In the genomic region with DNA sequence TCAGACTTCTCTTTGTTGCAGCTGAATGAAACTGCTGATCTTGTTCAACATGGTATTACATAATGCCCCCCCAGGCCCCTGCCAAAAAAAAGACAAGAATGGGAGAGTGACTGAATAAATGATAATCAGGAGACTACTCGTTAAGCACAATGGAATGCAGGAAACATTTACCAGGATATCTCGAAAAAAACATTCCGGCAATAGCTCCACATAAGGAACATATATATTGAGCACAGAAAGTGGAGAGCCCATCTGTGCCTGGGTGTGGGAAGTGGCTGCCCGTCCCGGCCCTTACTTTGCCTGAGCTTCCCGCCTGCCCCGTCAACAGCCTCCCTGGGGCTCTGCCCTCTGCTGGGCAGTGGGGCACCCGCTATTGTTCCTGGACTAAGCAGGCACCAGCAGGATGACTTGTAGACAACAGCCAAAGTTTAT, we compare ENCODE assay signal across 1 cellular context.
A peak's percentile ranks its signal among the peaks of the same experiment; 100 is the strongest.
TF ChIP-seq lines count a peak whose summit lies in the region.

No MANE protein-coding gene starts in this region.

TF ChIP-seq in K562, 482 proteins besides CTCF, POLR2A, EP300 and RAD21 (continued from another document):
- TF ChIP-seq, protein P1, sequence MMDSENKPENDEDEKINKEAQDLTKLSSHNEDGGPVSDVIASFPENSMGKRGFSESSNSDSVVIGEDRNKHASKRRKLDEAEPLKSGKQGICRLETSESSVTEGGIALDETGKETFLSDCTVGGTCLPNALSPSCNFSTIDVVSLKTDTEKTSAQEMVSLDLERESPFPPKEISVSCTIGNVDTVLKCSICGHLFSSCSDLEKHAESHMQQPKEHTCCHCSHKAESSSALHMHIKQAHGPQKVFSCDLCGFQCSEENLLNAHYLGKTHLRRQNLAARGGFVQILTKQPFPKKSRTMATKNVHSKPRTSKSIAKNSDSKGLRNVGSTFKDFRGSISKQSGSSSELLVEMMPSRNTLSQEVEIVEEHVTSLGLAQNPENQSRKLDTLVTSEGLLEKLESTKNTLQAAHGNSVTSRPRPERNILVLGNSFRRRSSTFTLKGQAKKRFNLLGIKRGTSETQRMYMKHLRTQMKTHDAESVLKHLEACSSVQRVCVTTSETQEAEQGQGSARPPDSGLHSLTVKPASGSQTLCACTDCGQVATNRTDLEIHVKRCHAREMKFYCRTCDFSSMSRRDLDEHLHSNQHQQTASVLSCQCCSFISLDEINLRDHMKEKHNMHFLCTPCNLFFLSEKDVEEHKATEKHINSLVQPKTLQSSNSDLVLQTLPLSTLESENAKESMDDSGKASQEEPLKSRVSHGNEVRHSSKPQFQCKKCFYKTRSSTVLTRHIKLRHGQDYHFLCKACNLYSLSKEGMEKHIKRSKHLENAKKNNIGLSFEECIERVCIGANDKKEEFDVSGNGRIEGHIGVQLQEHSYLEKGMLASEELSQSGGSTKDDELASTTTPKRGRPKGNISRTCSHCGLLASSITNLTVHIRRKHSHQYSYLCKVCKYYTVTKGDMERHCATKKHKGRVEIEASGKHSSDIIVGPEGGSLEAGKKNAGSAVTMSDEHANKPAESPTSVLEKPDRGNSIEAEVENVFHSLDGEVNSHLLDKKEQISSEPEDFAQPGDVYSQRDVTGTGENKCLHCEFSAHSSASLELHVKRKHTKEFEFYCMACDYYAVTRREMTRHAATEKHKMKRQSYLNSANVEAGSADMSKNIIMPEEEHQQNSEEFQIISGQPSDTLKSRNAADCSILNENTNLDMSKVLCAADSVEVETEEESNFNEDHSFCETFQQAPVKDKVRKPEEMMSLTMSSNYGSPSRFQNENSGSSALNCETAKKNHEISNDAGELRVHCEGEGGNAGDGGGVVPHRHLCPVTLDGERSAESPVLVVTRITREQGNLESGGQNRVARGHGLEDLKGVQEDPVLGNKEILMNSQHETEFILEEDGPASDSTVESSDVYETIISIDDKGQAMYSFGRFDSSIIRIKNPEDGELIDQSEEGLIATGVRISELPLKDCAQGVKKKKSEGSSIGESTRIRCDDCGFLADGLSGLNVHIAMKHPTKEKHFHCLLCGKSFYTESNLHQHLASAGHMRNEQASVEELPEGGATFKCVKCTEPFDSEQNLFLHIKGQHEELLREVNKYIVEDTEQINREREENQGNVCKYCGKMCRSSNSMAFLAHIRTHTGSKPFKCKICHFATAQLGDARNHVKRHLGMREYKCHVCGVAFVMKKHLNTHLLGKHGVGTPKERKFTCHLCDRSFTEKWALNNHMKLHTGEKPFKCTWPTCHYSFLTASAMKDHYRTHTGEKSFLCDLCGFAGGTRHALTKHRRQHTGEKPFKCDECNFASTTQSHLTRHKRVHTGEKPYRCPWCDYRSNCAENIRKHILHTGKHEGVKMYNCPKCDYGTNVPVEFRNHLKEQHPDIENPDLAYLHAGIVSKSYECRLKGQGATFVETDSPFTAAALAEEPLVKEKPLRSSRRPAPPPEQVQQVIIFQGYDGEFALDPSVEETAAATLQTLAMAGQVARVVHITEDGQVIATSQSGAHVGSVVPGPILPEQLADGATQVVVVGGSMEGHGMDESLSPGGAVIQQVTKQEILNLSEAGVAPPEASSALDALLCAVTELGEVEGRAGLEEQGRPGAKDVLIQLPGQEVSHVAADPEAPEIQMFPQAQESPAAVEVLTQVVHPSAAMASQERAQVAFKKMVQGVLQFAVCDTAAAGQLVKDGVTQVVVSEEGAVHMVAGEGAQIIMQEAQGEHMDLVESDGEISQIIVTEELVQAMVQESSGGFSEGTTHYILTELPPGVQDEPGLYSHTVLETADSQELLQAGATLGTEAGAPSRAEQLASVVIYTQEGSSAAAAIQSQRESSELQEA (IDR thresholded peaks at IDR 0.05; ENCODE audit: low read depth), result no peak
- TF ChIP-seq HLTF (IDR thresholded peaks at IDR 0.05) (no peak), ETV1 (tag; conservative IDR thresholded peaks at IDR 0.05; ENCODE audit: low read depth) (no peak), CHD4 (IDR thresholded peaks at IDR 0.05; ENCODE audit: insufficient read depth, insufficient replicate concordance, low read depth, low read length, poor library complexity, severe bottlenecking) (no peak), SIN3B (IDR thresholded peaks at IDR 0.05; ENCODE audit: low read depth) (no peak), MCM2 (IDR thresholded peaks at IDR 0.05; ENCODE audit: low read depth) (no peak), MTA3 (IDR thresholded peaks at IDR 0.05; ENCODE audit: borderline replicate concordance) (no peak), DMBX1 (CRISPR knock-in tag; IDR thresholded peaks at IDR 0.05; ENCODE audit: borderline replicate concordance) (no peak), NEUROD1 (IDR thresholded peaks at IDR 0.05; ENCODE audit: borderline replicate concordance, low read depth, low read length, partially characterized antibody) (no peak), STAT5A (IDR thresholded peaks at IDR 0.05; ENCODE audit: borderline replicate concordance, low read length) (no peak), CEBPG (CRISPR knock-in tag; IDR thresholded peaks at IDR 0.05) (no peak), CEBPG (tag; conservative IDR thresholded peaks at IDR 0.05 in 1 of 2, IDR thresholded peaks at IDR 0.05 in 1 of 2) (peak in 1 of 2 experiments; percentile 29; a peak in 1 of 4 replicates), FOXP1 (CRISPR knock-in tag; IDR thresholded peaks at IDR 0.05) (no peak), BHLHE40 (IDR thresholded peaks at IDR 0.05; ENCODE audit: low read length) (no peak), TAF9B (IDR thresholded peaks at IDR 0.05; ENCODE audit: partially characterized antibody) (no peak), RCOR1 (IDR thresholded peaks at IDR 0.05; ENCODE audit: borderline replicate concordance in 1 of 2, low read depth in 2 of 2, low read length in 2 of 2) (no peak), IRF2 (CRISPR knock-in tag; IDR thresholded peaks at IDR 0.05) (no peak)
- TF ChIP-seq, protein P2, sequence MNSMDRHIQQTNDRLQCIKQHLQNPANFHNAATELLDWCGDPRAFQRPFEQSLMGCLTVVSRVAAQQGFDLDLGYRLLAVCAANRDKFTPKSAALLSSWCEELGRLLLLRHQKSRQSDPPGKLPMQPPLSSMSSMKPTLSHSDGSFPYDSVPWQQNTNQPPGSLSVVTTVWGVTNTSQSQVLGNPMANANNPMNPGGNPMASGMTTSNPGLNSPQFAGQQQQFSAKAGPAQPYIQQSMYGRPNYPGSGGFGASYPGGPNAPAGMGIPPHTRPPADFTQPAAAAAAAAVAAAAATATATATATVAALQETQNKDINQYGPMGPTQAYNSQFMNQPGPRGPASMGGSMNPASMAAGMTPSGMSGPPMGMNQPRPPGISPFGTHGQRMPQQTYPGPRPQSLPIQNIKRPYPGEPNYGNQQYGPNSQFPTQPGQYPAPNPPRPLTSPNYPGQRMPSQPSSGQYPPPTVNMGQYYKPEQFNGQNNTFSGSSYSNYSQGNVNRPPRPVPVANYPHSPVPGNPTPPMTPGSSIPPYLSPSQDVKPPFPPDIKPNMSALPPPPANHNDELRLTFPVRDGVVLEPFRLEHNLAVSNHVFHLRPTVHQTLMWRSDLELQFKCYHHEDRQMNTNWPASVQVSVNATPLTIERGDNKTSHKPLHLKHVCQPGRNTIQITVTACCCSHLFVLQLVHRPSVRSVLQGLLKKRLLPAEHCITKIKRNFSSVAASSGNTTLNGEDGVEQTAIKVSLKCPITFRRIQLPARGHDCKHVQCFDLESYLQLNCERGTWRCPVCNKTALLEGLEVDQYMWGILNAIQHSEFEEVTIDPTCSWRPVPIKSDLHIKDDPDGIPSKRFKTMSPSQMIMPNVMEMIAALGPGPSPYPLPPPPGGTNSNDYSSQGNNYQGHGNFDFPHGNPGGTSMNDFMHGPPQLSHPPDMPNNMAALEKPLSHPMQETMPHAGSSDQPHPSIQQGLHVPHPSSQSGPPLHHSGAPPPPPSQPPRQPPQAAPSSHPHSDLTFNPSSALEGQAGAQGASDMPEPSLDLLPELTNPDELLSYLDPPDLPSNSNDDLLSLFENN (IDR thresholded peaks at IDR 0.05; ENCODE audit: low read depth in 2 of 2, low read length in 2 of 2), result no peak
- TF ChIP-seq, protein P3, sequence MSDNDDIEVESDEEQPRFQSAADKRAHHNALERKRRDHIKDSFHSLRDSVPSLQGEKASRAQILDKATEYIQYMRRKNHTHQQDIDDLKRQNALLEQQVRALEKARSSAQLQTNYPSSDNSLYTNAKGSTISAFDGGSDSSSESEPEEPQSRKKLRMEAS (CRISPR knock-in tag; IDR thresholded peaks at IDR 0.05), result no peak
- TF ChIP-seq, protein P4, sequence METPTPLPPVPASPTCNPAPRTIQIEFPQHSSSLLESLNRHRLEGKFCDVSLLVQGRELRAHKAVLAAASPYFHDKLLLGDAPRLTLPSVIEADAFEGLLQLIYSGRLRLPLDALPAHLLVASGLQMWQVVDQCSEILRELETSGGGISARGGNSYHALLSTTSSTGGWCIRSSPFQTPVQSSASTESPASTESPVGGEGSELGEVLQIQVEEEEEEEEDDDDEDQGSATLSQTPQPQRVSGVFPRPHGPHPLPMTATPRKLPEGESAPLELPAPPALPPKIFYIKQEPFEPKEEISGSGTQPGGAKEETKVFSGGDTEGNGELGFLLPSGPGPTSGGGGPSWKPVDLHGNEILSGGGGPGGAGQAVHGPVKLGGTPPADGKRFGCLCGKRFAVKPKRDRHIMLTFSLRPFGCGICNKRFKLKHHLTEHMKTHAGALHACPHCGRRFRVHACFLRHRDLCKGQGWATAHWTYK (CRISPR knock-in tag; IDR thresholded peaks at IDR 0.05), result no peak
- TF ChIP-seq, protein P5, sequence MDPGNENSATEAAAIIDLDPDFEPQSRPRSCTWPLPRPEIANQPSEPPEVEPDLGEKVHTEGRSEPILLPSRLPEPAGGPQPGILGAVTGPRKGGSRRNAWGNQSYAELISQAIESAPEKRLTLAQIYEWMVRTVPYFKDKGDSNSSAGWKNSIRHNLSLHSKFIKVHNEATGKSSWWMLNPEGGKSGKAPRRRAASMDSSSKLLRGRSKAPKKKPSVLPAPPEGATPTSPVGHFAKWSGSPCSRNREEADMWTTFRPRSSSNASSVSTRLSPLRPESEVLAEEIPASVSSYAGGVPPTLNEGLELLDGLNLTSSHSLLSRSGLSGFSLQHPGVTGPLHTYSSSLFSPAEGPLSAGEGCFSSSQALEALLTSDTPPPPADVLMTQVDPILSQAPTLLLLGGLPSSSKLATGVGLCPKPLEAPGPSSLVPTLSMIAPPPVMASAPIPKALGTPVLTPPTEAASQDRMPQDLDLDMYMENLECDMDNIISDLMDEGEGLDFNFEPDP (CRISPR knock-in tag; IDR thresholded peaks at IDR 0.05), result no peak
- TF ChIP-seq, protein P6, sequence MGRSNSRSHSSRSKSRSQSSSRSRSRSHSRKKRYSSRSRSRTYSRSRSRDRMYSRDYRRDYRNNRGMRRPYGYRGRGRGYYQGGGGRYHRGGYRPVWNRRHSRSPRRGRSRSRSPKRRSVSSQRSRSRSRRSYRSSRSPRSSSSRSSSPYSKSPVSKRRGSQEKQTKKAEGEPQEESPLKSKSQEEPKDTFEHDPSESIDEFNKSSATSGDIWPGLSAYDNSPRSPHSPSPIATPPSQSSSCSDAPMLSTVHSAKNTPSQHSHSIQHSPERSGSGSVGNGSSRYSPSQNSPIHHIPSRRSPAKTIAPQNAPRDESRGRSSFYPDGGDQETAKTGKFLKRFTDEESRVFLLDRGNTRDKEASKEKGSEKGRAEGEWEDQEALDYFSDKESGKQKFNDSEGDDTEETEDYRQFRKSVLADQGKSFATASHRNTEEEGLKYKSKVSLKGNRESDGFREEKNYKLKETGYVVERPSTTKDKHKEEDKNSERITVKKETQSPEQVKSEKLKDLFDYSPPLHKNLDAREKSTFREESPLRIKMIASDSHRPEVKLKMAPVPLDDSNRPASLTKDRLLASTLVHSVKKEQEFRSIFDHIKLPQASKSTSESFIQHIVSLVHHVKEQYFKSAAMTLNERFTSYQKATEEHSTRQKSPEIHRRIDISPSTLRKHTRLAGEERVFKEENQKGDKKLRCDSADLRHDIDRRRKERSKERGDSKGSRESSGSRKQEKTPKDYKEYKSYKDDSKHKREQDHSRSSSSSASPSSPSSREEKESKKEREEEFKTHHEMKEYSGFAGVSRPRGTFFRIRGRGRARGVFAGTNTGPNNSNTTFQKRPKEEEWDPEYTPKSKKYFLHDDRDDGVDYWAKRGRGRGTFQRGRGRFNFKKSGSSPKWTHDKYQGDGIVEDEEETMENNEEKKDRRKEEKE (IDR thresholded peaks at IDR 0.05; ENCODE audit: borderline replicate concordance in 1 of 2, control insufficient read depth in 1 of 2, low read depth in 2 of 2, low read length in 1 of 2), result no peak
- TF ChIP-seq, protein P7, sequence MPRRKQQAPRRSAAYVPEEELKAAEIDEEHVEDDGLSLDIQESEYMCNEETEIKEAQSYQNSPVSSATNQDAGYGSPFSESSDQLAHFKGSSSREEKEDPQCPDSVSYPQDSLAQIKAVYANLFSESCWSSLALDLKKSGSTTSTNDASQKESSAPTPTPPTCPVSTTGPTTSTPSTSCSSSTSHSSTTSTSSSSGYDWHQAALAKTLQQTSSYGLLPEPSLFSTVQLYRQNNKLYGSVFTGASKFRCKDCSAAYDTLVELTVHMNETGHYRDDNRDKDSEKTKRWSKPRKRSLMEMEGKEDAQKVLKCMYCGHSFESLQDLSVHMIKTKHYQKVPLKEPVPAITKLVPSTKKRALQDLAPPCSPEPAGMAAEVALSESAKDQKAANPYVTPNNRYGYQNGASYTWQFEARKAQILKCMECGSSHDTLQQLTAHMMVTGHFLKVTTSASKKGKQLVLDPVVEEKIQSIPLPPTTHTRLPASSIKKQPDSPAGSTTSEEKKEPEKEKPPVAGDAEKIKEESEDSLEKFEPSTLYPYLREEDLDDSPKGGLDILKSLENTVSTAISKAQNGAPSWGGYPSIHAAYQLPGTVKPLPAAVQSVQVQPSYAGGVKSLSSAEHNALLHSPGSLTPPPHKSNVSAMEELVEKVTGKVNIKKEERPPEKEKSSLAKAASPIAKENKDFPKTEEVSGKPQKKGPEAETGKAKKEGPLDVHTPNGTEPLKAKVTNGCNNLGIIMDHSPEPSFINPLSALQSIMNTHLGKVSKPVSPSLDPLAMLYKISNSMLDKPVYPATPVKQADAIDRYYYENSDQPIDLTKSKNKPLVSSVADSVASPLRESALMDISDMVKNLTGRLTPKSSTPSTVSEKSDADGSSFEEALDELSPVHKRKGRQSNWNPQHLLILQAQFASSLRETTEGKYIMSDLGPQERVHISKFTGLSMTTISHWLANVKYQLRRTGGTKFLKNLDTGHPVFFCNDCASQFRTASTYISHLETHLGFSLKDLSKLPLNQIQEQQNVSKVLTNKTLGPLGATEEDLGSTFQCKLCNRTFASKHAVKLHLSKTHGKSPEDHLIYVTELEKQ (CRISPR knock-in tag; IDR thresholded peaks at IDR 0.05), result no peak
